In the genomic region with DNA sequence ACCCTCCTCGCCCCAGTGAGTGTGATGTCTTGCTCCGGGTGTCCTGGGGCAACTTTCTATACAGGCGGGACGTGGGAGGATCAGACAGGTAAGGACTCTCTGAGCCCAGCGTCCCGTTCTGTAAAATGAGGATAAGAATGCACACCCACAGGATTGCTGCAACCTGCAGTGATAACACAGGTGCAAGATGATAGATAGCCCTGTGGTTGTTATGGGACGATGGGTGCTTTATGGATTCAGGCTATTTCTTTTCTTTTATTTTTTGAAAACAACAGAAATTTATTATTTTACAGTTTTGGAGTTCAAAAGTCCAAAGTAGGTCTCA, we compare ENCODE assay signal across 7 cellular contexts. TPM values are rescaled to one million over a fixed set of nuclear protein-coding genes. Genes with fewer than 3 reads are reported as not detected.
DNase-seq lines count a peak whose midpoint lies in the region; ATAC-seq, FAIRE-seq and TF ChIP-seq lines count a peak whose summit lies in the region.

No MANE protein-coding gene starts in this region.

- POLR2A ChIA-PET in HCT116 (lab: Charles Lee), result interaction anchor here (1.3 kb wide), 1 partner anchor 29 kb away, joined by 4 read pairs; a partner anchor contains a TSS

- intact Hi-C loops in HCT116 (cut with micrococcal nuclease), result no loop called here

- BruUV-seq in HCT116 (replicated peaks; lab: Mats Ljungman, UMichigan), result TSS peak; percentile 89

- H3K4me2 ChIP-seq in HCT116 (ENCODE audit: low read length) (peak overlapping the region; percentile 75), hepatocyte (peak overlapping the region; percentile 75)

- H2AFZ ChIP-seq in HCT116 (ENCODE audit: low read depth, low read length, poor library complexity, severe bottlenecking) (no peak overlapping the region), hepatocyte (peak overlapping the region; percentile 70)

- CTCF ChIA-PET in HCT116 (lab: Charles Lee), result no interaction called here

- peaks cover 3 to 12% of the 10 kb centered on the region in 2 experiments; a peak in 3 of 4 replicates for H3K4me1 ChIP-seq in HCT116 (ENCODE audit: control insufficient read depth in 1 of 2, insufficient read depth in 2 of 2, low read length in 2 of 2)
- peaks cover 6% of the 10 kb centered on the region for H3K4me1 ChIP-seq in SJSA1 (replicated peaks)
- H3K4me1 ChIP-seq in hepatocyte (ENCODE audit: insufficient read depth), result no peaks in the 10 kb centered on the region

- H3K9me2 ChIP-seq in HCT116 (ENCODE audit: insufficient read depth) (no peaks in the 10 kb centered on the region), hepatocyte (replicated peaks; ENCODE audit: insufficient read depth) (no peaks in the 10 kb centered on the region)

- FAIRE-seq in GM19239 (lab: Jason Lieb, UNC), result no peak

- 42% methylated on average over 7 of the region's 7 CpGs for WGBS in hepatocyte (ENCODE audit: low lambda C conversion rate, missing lambda C conversion rate)

- TF ChIP-seq RAD21 in HCT116 (IDR thresholded peaks at IDR 0.05; ENCODE audit: low read depth), result no peak

- peak overlapping the region; percentile 71 for H3K9ac ChIP-seq in HCT116 (ENCODE audit: low read length)

- H3K79me2 ChIP-seq in HCT116 (ENCODE audit: insufficient read depth, low read length) (no peaks in the 10 kb centered on the region), hepatocyte (no peaks in the 10 kb centered on the region)

- H3K27ac ChIP-seq in HCT116 (ENCODE audit: low read depth, low read length) (no peak overlapping the region), SJSA1 (peak overlapping the region; percentile 62), hepatocyte (peak overlapping the region; percentile 38)

- RAD21 ChIA-PET in HCT116 (lab: Charles Lee; ENCODE audit: low non-redundant PET in 1 of 2, low total read pairs in 2 of 2, uncharacterized antibody in 2 of 2, unreplicated experiment in 2 of 2), result no interaction called here

- no peak for TF ChIP-seq POLR2A in HCT116 (IDR thresholded peaks at IDR 0.05; ENCODE audit: borderline replicate concordance, extremely low read depth, insufficient read depth, insufficient read length)

- DNase-seq in HCT116 (ENCODE audit: low read depth, low spot score) (no peak), SJSA1 (ENCODE audit: low read depth in 1 of 2, low spot score in 2 of 2) (no peak), hepatocyte (ENCODE audit: low spot score) (no peak), T1000 (lab: John Stamatoyannopoulos, UW) (no peak), GM19239 (ENCODE audit: insufficient read length, low spot score) (no peak)
- no peak for DNase-seq in stimulated activated naive CD8-positive, alpha-beta T cell treated with anti-CD3 and anti-CD28 coated beads, Interleukin-15, Interleukin-2, amounts not matched to agents 100 U/mL and 50 U/mL, for 24 hours
- DNase-seq in activated effector memory CD4-positive, alpha-beta T cell treated with Interleukin-2 at 50 U/mL for 16 hours, result no peak

- H3K27me3 ChIP-seq in HCT116 (ENCODE audit: insufficient read depth, low read length) (no peaks in the 10 kb centered on the region), SJSA1 (replicated peaks) (no peaks in the 10 kb centered on the region), hepatocyte (no peaks in the 10 kb centered on the region)

- TF ChIP-seq CTCF in HCT116 (IDR thresholded peaks at IDR 0.05 in 2 of 3, conservative IDR thresholded peaks at IDR 0.05 in 1 of 3; ENCODE audit: borderline replicate concordance in 1 of 3, insufficient read depth in 1 of 3, low read depth in 2 of 3, low read length in 2 of 3) (no peak), hepatocyte (IDR thresholded peaks at IDR 0.05; ENCODE audit: poor library complexity) (no peak)

- H4K20me1 ChIP-seq in HCT116 (ENCODE audit: insufficient read depth) (no peaks in the 10 kb centered on the region), hepatocyte (ENCODE audit: insufficient read depth, poor library complexity, severe bottlenecking) (no peaks in the 10 kb centered on the region)

- H3K9me3 ChIP-seq in HCT116 (ENCODE audit: control insufficient read depth in 1 of 2, insufficient read depth in 1 of 2, low read depth in 1 of 2, low read length in 2 of 2) (no peaks in the 10 kb centered on the region), SJSA1 (replicated peaks) (no peaks in the 10 kb centered on the region), hepatocyte (ENCODE audit: low read depth) (no peaks in the 10 kb centered on the region)

- peak; percentile 57 for ATAC-seq in HCT116
- ATAC-seq in stimulated activated naive CD8-positive, alpha-beta T cell treated with anti-CD3 and anti-CD28 coated beads, Interleukin-15, Interleukin-2, amounts not matched to agents 100 U/mL and 50 U/mL, for 24 hours, result peak; percentile 3

- H3K36me3 ChIP-seq in HCT116 (ENCODE audit: control insufficient read depth in 1 of 2, insufficient read depth in 2 of 2, low read length in 2 of 2), result no peaks in the 10 kb centered on the region; a peak in 1 of 4 replicates
- H3K36me3 ChIP-seq in SJSA1, result no peaks in the 10 kb centered on the region
- H3K36me3 ChIP-seq in hepatocyte (replicated peaks; ENCODE audit: insufficient read depth, low read depth), result no peaks in the 10 kb centered on the region

- H3K4me3 ChIP-seq in HCT116 (replicated peaks in 1 of 2; ENCODE audit: low read depth in 1 of 2, low read length in 2 of 2), result peak overlapping the region; percentile 71 to 74
- H3K4me3 ChIP-seq in SJSA1, result peak overlapping the region; percentile 42
- peak overlapping the region; percentile 59 for H3K4me3 ChIP-seq in hepatocyte

TF ChIP-seq in HCT116, 20 proteins besides CTCF, POLR2A, EP300 and RAD21 (continues in another document):
- TF ChIP-seq ZNF274 (IDR thresholded peaks at IDR 0.05; ENCODE audit: low read depth, low read length), result no peak
- TF ChIP-seq POLR2AphosphoS5 (IDR thresholded peaks at IDR 0.05; ENCODE audit: low read depth, low read length), result no peak
- no peak for TF ChIP-seq SP1 (IDR thresholded peaks at IDR 0.05; ENCODE audit: low read depth)
- TF ChIP-seq ELF1 (IDR thresholded peaks at IDR 0.05; ENCODE audit: borderline replicate concordance, low read depth), result no peak
- TF ChIP-seq YY1 (IDR thresholded peaks at IDR 0.05; ENCODE audit: extremely low read depth, insufficient replicate concordance, low read depth, low read length), result no peak
- TF ChIP-seq EZH2phosphoT487 (IDR thresholded peaks at IDR 0.05; ENCODE audit: borderline replicate concordance), result no peak
- TF ChIP-seq EZH2 (IDR thresholded peaks at IDR 0.05), result no peak
- TF ChIP-seq, protein P1, sequence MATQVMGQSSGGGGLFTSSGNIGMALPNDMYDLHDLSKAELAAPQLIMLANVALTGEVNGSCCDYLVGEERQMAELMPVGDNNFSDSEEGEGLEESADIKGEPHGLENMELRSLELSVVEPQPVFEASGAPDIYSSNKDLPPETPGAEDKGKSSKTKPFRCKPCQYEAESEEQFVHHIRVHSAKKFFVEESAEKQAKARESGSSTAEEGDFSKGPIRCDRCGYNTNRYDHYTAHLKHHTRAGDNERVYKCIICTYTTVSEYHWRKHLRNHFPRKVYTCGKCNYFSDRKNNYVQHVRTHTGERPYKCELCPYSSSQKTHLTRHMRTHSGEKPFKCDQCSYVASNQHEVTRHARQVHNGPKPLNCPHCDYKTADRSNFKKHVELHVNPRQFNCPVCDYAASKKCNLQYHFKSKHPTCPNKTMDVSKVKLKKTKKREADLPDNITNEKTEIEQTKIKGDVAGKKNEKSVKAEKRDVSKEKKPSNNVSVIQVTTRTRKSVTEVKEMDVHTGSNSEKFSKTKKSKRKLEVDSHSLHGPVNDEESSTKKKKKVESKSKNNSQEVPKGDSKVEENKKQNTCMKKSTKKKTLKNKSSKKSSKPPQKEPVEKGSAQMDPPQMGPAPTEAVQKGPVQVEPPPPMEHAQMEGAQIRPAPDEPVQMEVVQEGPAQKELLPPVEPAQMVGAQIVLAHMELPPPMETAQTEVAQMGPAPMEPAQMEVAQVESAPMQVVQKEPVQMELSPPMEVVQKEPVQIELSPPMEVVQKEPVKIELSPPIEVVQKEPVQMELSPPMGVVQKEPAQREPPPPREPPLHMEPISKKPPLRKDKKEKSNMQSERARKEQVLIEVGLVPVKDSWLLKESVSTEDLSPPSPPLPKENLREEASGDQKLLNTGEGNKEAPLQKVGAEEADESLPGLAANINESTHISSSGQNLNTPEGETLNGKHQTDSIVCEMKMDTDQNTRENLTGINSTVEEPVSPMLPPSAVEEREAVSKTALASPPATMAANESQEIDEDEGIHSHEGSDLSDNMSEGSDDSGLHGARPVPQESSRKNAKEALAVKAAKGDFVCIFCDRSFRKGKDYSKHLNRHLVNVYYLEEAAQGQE (IDR thresholded peaks at IDR 0.05; ENCODE audit: low read depth), result no peak
- TF ChIP-seq JUND (IDR thresholded peaks at IDR 0.05), result no peak
- no peak for TF ChIP-seq TCF7L2 (IDR thresholded peaks at IDR 0.05; ENCODE audit: borderline replicate concordance, extremely low read depth, insufficient read depth, insufficient read length)
- no peak for TF ChIP-seq CBX3 (IDR thresholded peaks at IDR 0.05; ENCODE audit: low read depth)
- TF ChIP-seq, protein P2, sequence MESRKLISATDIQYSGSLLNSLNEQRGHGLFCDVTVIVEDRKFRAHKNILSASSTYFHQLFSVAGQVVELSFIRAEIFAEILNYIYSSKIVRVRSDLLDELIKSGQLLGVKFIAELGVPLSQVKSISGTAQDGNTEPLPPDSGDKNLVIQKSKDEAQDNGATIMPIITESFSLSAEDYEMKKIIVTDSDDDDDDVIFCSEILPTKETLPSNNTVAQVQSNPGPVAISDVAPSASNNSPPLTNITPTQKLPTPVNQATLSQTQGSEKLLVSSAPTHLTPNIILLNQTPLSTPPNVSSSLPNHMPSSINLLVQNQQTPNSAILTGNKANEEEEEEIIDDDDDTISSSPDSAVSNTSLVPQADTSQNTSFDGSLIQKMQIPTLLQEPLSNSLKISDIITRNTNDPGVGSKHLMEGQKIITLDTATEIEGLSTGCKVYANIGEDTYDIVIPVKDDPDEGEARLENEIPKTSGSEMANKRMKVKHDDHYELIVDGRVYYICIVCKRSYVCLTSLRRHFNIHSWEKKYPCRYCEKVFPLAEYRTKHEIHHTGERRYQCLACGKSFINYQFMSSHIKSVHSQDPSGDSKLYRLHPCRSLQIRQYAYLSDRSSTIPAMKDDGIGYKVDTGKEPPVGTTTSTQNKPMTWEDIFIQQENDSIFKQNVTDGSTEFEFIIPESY (IDR thresholded peaks at IDR 0.05; ENCODE audit: extremely low read depth, insufficient replicate concordance, low read length), result no peak
- TF ChIP-seq SRF (IDR thresholded peaks at IDR 0.05; ENCODE audit: low read depth), result no peak
- no peak for TF ChIP-seq CEBPB (IDR thresholded peaks at IDR 0.05; ENCODE audit: low read depth)

RNA-seq across cellular contexts. Expression of a gene that starts 28.6 kb away (rescaled TPM):
- total RNA-seq in HCT116 (2021; ENCODE audit: unreplicated experiment) (86.2 TPM), hepatocyte (267 and 271 TPM in 2 replicates)
- 102 and 128 TPM in 2 replicates for polyA plus RNA-seq in HCT116 (2012)
- 303 and 319 TPM in 2 replicates for total RNA-seq in SJSA1 (2014; rRNA removed; shearing (Covaris generic))
- polyA plus RNA-seq in hepatocyte, result 506 and 616 TPM in 2 replicates

RNA-seq across cellular contexts. Expression of a gene that starts 48.7 kb away (rescaled TPM):
- 28.8 TPM for total RNA-seq in HCT116 (2021; ENCODE audit: unreplicated experiment)
- polyA plus RNA-seq in HCT116 (2012), result 16.9 and 18.9 TPM in 2 replicates
- total RNA-seq in SJSA1 (2014; rRNA removed; shearing (Covaris generic)), result 171 and 277 TPM in 2 replicates
- 212 and 239 TPM in 2 replicates for total RNA-seq in hepatocyte
- 257 and 305 TPM in 2 replicates for polyA plus RNA-seq in hepatocyte
